Comparison of ENCODE assay signal across 8 cellular contexts in genomic region chr19:6737284-6737872, GRCh38. TPM values are rescaled to one million over a fixed set of nuclear protein-coding genes. Genes with fewer than 3 reads are reported as not detected.
A peak's percentile ranks its signal among the peaks of the same experiment; 100 is the strongest.
DNase-seq lines count a peak whose midpoint lies in the region; ATAC-seq and TF ChIP-seq lines count a peak whose summit lies in the region.

GPR108 (minus strand) TSS chr19:6737580; CDS start chr19:6737576, 4 bp downstream.

- POLR2A ChIA-PET in activated CD4-positive, alpha-beta memory T cell treated with anti-CD3 and anti-CD28 coated beads for 36 hours (lab: Charles Lee): interaction anchor here (0.6 to 3.6 kb wide), 11 partner anchors 31 to 253 kb away, joined by 3 to 27 read pairs (median 5); partner anchors contain the start of genes SH2D3A, TNFSF14 and VAV1

- no peaks in the 10 kb centered on the region for H3K27me3 Mint-ChIP-seq in activated CD4-positive, alpha-beta memory T cell treated with anti-CD3 and anti-CD28 coated beads for 36 hours

- H3K9me3 Mint-ChIP-seq in activated CD4-positive, alpha-beta memory T cell treated with anti-CD3 and anti-CD28 coated beads for 36 hours: no peaks in the 10 kb centered on the region

- H3K27ac Mint-ChIP-seq in activated CD4-positive, alpha-beta memory T cell treated with anti-CD3 and anti-CD28 coated beads for 36 hours: peak within 1 kb of the TSS; percentile 98

- H3K4me2 ChIP-seq in BLaER1: peak within 1 kb of the TSS; percentile 97

- no peak for TF ChIP-seq RAD21 in liver (IDR thresholded peaks at IDR 0.05)

- H3K27me3 ChIP-seq in BLaER1: no peaks in the 10 kb centered on the region
- no peaks in the 10 kb centered on the region for H3K27me3 ChIP-seq in liver (ENCODE audit: control insufficient read depth in 4 of 4, insufficient read depth in 4 of 4, low read length in 3 of 4)

- H4K20me1 ChIP-seq in BLaER1: peaks cover 9% of the 10 kb centered on the region; the same call in 1 of the 2 replicates

- H3K27ac ChIP-seq in BLaER1 (peak within 1 kb of the TSS; percentile 99), liver (ENCODE audit: low read depth in 1 of 2, low read length in 2 of 2) (peak within 1 kb of the TSS; percentile 94 to 96)

- intact Hi-C loops in activated CD4-positive, alpha-beta memory T cell treated with anti-CD3 and anti-CD28 coated beads for 36 hours (cut with micrococcal nuclease): loop anchor here (1.0 to 10.0 kb wide), 6 partner anchors 30 to 363 kb away; partner anchors contain the start of genes ALKBH7, PSPN, SH2D3A and TNFSF14

- H3K36me3 Mint-ChIP-seq in activated CD4-positive, alpha-beta memory T cell treated with anti-CD3 and anti-CD28 coated beads for 36 hours: peaks cover 17% of the 10 kb centered on the region

- WGBS in liver: under 1% methylated on average over 55 of the region's 55 CpGs

- ATAC-seq in GM19328 (IDR thresholded peaks at IDR 0.05; ENCODE audit: unreplicated experiment): peak; percentile 73
- ATAC-seq in HG03520 (IDR thresholded peaks at IDR 0.05; ENCODE audit: unreplicated experiment): peak; percentile 65

- H3K4me1 ChIP-seq in BLaER1 (peaks cover 45% of the 10 kb centered on the region), liver (ENCODE audit: control insufficient read depth in 4 of 4, insufficient read depth in 4 of 4, low read length in 3 of 4) (peaks cover 9 to 48% (median 34%) of the 10 kb centered on the region in 4 donors)

- H3K4me3 ChIP-seq in BLaER1 (peak within 1 kb of the TSS; percentile 90), liver (ENCODE audit: low read depth in 1 of 3, low read length in 3 of 3) (peak within 1 kb of the TSS; percentile 79 to 92 (median 87))

- H3K36me3 ChIP-seq in BLaER1: peaks cover 16% of the 10 kb centered on the region
- H3K36me3 ChIP-seq in liver (ENCODE audit: control insufficient read depth in 4 of 4, insufficient read depth in 3 of 4, low read depth in 1 of 4, low read length in 3 of 4): peaks cover 0 to 5% (median 1%) of the 10 kb centered on the region in 4 donors

- TF ChIP-seq CTCF in liver (IDR thresholded peaks at IDR 0.05; ENCODE audit: low read depth, low read length, missing input control): peak; percentile 15

- H3K4me3 Mint-ChIP-seq in activated CD4-positive, alpha-beta memory T cell treated with anti-CD3 and anti-CD28 coated beads for 36 hours: peak within 1 kb of the TSS; percentile 98

- CTCF ChIA-PET in activated CD4-positive, alpha-beta memory T cell treated with anti-CD3 and anti-CD28 coated beads for 36 hours (lab: Charles Lee): interaction anchor here (1.1 to 7.0 kb wide), 16 partner anchors 22 to 362 kb away, joined by 3 to 106 read pairs (median 6); partner anchors contain the start of genes SH2D3A and VAV1

- DNase-seq in NCI-H82 treated with DMSO at 0.1 percent for 48 hours (lab: John Stamatoyannopoulos, UW; ENCODE audit: unreplicated experiment) (peak; percentile 97), dermis microvascular lymphatic vessel endothelial cell (ENCODE audit: low read depth in 2 of 2) (peak in 1 of 2 donors; percentile 100)
- peak; percentile 100 for DNase-seq in activated CD4-positive, alpha-beta memory T cell treated with anti-CD3 and anti-CD28 coated beads for 36 hours
- peak; percentile 99 for DNase-seq in stimulated activated CD4-positive, alpha-beta T cell treated with anti-CD3 and anti-CD28 coated beads, Interleukin-4, amount 100 ng/mL, for 24 hours

- peak within 1 kb of the TSS; percentile 96 for H3K9ac ChIP-seq in BLaER1
- peak within 1 kb of the TSS; percentile 79 to 85 for H3K9ac ChIP-seq in liver (ENCODE audit: low read depth in 1 of 2, low read length in 2 of 2)

- H3K9me3 ChIP-seq in BLaER1 (no peaks in the 10 kb centered on the region), liver (ENCODE audit: control insufficient read depth in 4 of 4, low read length in 3 of 4) (no peaks in the 10 kb centered on the region)

- peaks cover 34% of the 10 kb centered on the region for H3K4me1 Mint-ChIP-seq in activated CD4-positive, alpha-beta memory T cell treated with anti-CD3 and anti-CD28 coated beads for 36 hours (ENCODE audit: low read depth)

TF ChIP-seq in liver, 16 proteins besides CTCF, POLR2A, EP300 and RAD21:
- TF ChIP-seq GABPA (IDR thresholded peaks at IDR 0.05 in 1 of 2, conservative IDR thresholded peaks at IDR 0.05 in 1 of 2) (peak in 1 of 2 donors; percentile 88), FOXA2 (IDR thresholded peaks at IDR 0.05) (no peak), SP1 (IDR thresholded peaks at IDR 0.05) (peak; percentile 95), ATF3 (IDR thresholded peaks at IDR 0.05) (peak; percentile 86)

RNA-seq across cellular contexts. Expression of gene GPR108, which starts in this region (rescaled TPM):
- total RNA-seq in activated CD4-positive, alpha-beta memory T cell treated with anti-CD3 and anti-CD28 coated beads for 36 hours: 10 to 100 TPM; 72.1 to 75.4 TPM
- total RNA-seq in dermis microvascular lymphatic vessel endothelial cell: 32.1 and 48.3 TPM in 2 replicates
- total RNA-seq in liver: 10 to 100 TPM; 17.2 to 28.9 TPM
- 10 to 100 TPM; 32.0 to 34.2 TPM for polyA plus RNA-seq in liver
